Comparison of ENCODE assay signal across 11 cellular contexts in the genomic region with DNA sequence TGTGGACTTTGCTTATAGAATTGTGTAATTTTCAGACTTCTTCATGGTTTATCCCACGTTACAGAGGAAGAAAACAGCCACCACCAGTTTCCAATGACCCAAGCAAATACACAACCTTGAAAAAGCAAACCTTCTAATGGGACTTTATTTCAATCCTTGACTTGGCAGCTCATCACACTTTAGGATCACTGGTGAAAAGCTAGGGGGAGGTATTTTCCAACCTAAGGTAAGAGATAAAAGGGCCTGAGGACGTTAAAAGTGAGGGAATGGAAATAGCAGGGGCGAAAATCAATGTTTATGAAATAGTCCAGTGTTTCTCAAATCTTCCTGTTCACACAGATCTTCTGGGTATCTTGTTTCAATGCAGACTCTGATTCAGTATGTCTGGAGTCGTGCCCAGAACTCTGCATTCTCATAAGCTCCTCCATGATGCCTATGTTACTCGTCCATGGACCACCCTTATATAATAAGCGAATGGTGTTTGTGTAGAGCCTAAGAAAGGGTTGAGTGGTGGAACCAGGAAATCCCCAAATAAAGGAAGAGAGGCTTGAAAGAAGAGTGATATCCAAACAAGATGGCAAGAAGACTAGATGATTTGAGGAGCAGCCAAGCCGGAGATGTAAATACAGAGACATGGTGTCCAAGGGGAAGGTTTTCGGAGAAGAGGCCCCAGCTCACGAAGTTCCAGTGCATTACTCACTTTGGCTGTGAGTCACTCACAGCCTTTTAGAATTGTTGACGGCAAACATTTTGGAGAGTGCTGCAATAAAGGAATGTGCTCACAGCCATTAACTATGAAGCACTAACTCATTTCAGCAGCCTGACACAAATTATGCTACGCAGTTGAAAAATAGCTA.
DNase-seq lines count a peak whose midpoint lies in the region; ATAC-seq, FAIRE-seq and TF ChIP-seq lines count a peak whose summit lies in the region.
"Had no signal": no experiment of that assay in that cellular context is flagged by ENCODE, and none has a peak within 500 bp of the region (broad histone marks: within the 10 kb centered on the region; RNA-seq: fewer than 3 reads in every experiment).

No MANE protein-coding gene starts in this region.

- DNase-seq in Daoy (ENCODE audit: low read depth) (peak; percentile 78), fibroblast of villous mesenchyme (ENCODE audit: low read depth) (peak; percentile 87), psoas muscle (peak in 1 of 2 donors; percentile 26), NCI-H1417 (lab: John Stamatoyannopoulos, UW) (no peak), GM12891 (ENCODE audit: insufficient read length, low spot score) (no peak)
- DNase-seq: Calu3, NCI-H510A had no signal

- ATAC-seq in SK-N-SH treated with all-trans-retinoic acid at 6 μM for 48 hours: peak; percentile 83
- ATAC-seq in psoas muscle: peak; percentile 71 to 88 (median 82)
- no peak for ATAC-seq in GM21825 (IDR thresholded peaks at IDR 0.05; ENCODE audit: unreplicated experiment)
- no peak for ATAC-seq in GM19351 (IDR thresholded peaks at IDR 0.05; ENCODE audit: unreplicated experiment)

- no peaks in the 10 kb centered on the region for H3K27me3 ChIP-seq in psoas muscle (ENCODE audit: insufficient read depth in 3 of 3, low read length in 2 of 3)

- peaks cover 19% of the 10 kb centered on the region for H3K4me1 ChIP-seq in psoas muscle

- FAIRE-seq in GM12891 (lab: Jason Lieb, UNC): no peak
- FAIRE-seq: TTC549 had no signal

- no peak overlapping the region for H3K27ac ChIP-seq in psoas muscle

- TF ChIP-seq POLR2A in GM12891 (IDR thresholded peaks at IDR 0.05; ENCODE audit: low read depth, low read length): no peak

- WGBS in psoas muscle, 3 donors: 62 to 76% (median 65%) methylated on average over 11 of the region's 11 CpGs

- H3K4me3 ChIP-seq in fibroblast of villous mesenchyme (ENCODE audit: low read depth, low read length): no peak overlapping the region
- H3K4me3 ChIP-seq in psoas muscle: no peak overlapping the region

- no peaks in the 10 kb centered on the region for H3K9me3 ChIP-seq in psoas muscle

- intact Hi-C loops in psoas muscle (cut with DNase I): no loop called here

- H3K36me3 ChIP-seq in psoas muscle (ENCODE audit: insufficient read depth in 1 of 2, low read depth in 1 of 2): no peaks in the 10 kb centered on the region

- no peak for TF ChIP-seq CTCF in fibroblast of villous mesenchyme (IDR thresholded peaks at IDR 0.05; ENCODE audit: insufficient read depth, low read depth, low read length)
- no peak for TF ChIP-seq CTCF in psoas muscle (IDR thresholded peaks at IDR 0.05)

TF ChIP-seq in SK-N-SH treated with all-trans-retinoic acid at 6 μM for 48 hours, 23 proteins besides CTCF, POLR2A, EP300 and RAD21:
- TF ChIP-seq PATZ1 (CRISPR knock-in tag; IDR thresholded peaks at IDR 0.05; ENCODE audit: borderline replicate concordance) (no peak), ZNF70 (CRISPR knock-in tag; IDR thresholded peaks at IDR 0.05) (no peak), ZFP3 (CRISPR knock-in tag; IDR thresholded peaks at IDR 0.05) (no peak), ZFP30 (CRISPR knock-in tag; IDR thresholded peaks at IDR 0.05) (no peak), ZNF565 (CRISPR knock-in tag; conservative IDR thresholded peaks at IDR 0.05; ENCODE audit: low read depth) (no peak), GLIS3 (CRISPR knock-in tag; IDR thresholded peaks at IDR 0.05) (no peak), CSRNP3 (CRISPR knock-in tag; IDR thresholded peaks at IDR 0.05) (no peak)

TF ChIP-seq in GM12891, 5 proteins besides CTCF, POLR2A, EP300 and RAD21:
- TF ChIP-seq SPI1 (IDR thresholded peaks at IDR 0.05; ENCODE audit: low read depth, low read length): no peak
- TF ChIP-seq POU2F2 (IDR thresholded peaks at IDR 0.05; ENCODE audit: low read depth, low read length): no peak
- TF ChIP-seq PAX5 (IDR thresholded peaks at IDR 0.05; ENCODE audit: insufficient read depth, low read length, severe bottlenecking): no peak
- no peak for TF ChIP-seq TAF1 (IDR thresholded peaks at IDR 0.05; ENCODE audit: low read depth, low read length)

Comparison
In these comparisons a context has a peak if more than half of its experiments do, and no peak if none do; other contexts are left out.
1. DNase-seq: peak in Daoy (single experiment) and fibroblast of villous mesenchyme (single experiment); none in NCI-H1417 (0 of 3) and GM12891 (single experiment).
2. ATAC-seq: peak in SK-N-SH treated with all-trans-retinoic acid at 6 μM for 48 hours (single experiment) and psoas muscle (4 of 4); none in GM21825 (single experiment) and GM19351 (single experiment).